Comparison of ENCODE assay signal across 10 cellular contexts in genomic region chr11:30326114-30326783, GRCh38. TPM values are rescaled to one million over a fixed set of nuclear protein-coding genes. Genes with fewer than 3 reads are reported as not detected.
DNase-seq lines count a peak whose midpoint lies in the region; ATAC-seq lines count a peak whose summit lies in the region.
"Had no signal": no experiment of that assay in that cellular context is flagged by ENCODE, and none has a peak within 500 bp of the region (broad histone marks: within the 10 kb centered on the region; RNA-seq: fewer than 3 reads in every experiment).

No MANE protein-coding gene starts in this region.

- peaks cover 51 to 82% (median 69%) of the 10 kb centered on the region in 4 donors for H3K4me1 Mint-ChIP-seq in CD4-positive, alpha-beta memory T cell
- H3K4me1 Mint-ChIP-seq in activated T-helper 2 cell treated with anti-CD3 and anti-CD28 coated beads, Interferon-gamma antibody, Interleukin-2, Interleukin-4, amounts not matched to agents 10 μg/mL and 5 μg/mL and 100 μg/mL, durations not matched to agents 14 hours and 24 hours and 36 hours (ENCODE audit: low read depth) = peaks cover 48% of the 10 kb centered on the region

- no peak for DNase-seq in CD4-positive, alpha-beta memory T cell
- peak; percentile 62 to 65 for DNase-seq in Kasumi-1 (lab: John Stamatoyannopoulos, UW)
- DNase-seq in activated T-helper 2 cell treated with anti-CD3 and anti-CD28 coated beads, Interferon-gamma antibody, Interleukin-2, Interleukin-4, amounts not matched to agents 10 μg/mL and 5 μg/mL and 100 μg/mL, durations not matched to agents 14 hours and 24 hours and 36 hours (ENCODE audit: low spot score) = no peak
- DNase-seq in medulla oblongata (ENCODE audit: extremely low spot score) = peak; percentile 56
- DNase-seq in NCI-H2107 treated with DMSO at 0.1 percent for 48 hours (lab: John Stamatoyannopoulos, UW; ENCODE audit: unreplicated experiment) = no peak
- no peak for DNase-seq in ecto neural progenitor cell (ENCODE audit: low spot score)
- DNase-seq: mucosa of descending colon, NCI-H510A treated with DMSO at 0.1 percent for 48 hours had no signal

- no peaks in the 10 kb centered on the region for H3K9me3 Mint-ChIP-seq in CD4-positive, alpha-beta memory T cell
- no peaks in the 10 kb centered on the region for H3K9me3 Mint-ChIP-seq in activated T-helper 2 cell treated with anti-CD3 and anti-CD28 coated beads, Interferon-gamma antibody, Interleukin-2, Interleukin-4, amounts not matched to agents 10 μg/mL and 5 μg/mL and 100 μg/mL, durations not matched to agents 14 hours and 24 hours and 36 hours

- H3K27me3 Mint-ChIP-seq in CD4-positive, alpha-beta memory T cell = no peaks in the 10 kb centered on the region
- no peaks in the 10 kb centered on the region for H3K27me3 Mint-ChIP-seq in activated T-helper 2 cell treated with anti-CD3 and anti-CD28 coated beads, Interferon-gamma antibody, Interleukin-2, Interleukin-4, amounts not matched to agents 10 μg/mL and 5 μg/mL and 100 μg/mL, durations not matched to agents 14 hours and 24 hours and 36 hours (ENCODE audit: low read depth)

- H3K27me3 ChIP-seq in CD4-positive, alpha-beta memory T cell (ENCODE audit: insufficient read depth, low read length) = no peaks in the 10 kb centered on the region

- peaks cover 6% of the 10 kb centered on the region for H3K36me3 ChIP-seq in CD4-positive, alpha-beta memory T cell (ENCODE audit: insufficient read depth, low read length)

- H3K27ac ChIP-seq in CD4-positive, alpha-beta memory T cell (ENCODE audit: low read depth, low read length) = peak overlapping the region; percentile 54

- H3K4me3 ChIP-seq in CD4-positive, alpha-beta memory T cell (ENCODE audit: low read length in 2 of 2) = peak overlapping the region in 1 of 2 donors; percentile 15
- H3K4me3 ChIP-seq: mucosa of descending colon had no signal

- CTCF ChIA-PET in CD4-positive, alpha-beta memory T cell (lab: Charles Lee; ENCODE audit: partially characterized antibody) = interaction anchor here (0.8 to 2.0 kb wide), 4 partner anchors 9 to 21 kb away, joined by 3 to 10 read pairs (median 4); no protein-coding TSS in a partner anchor

- peak overlapping the region; percentile 21 to 92 (median 72) for H3K4me3 Mint-ChIP-seq in CD4-positive, alpha-beta memory T cell
- peak overlapping the region; percentile 41 for H3K4me3 Mint-ChIP-seq in activated T-helper 2 cell treated with anti-CD3 and anti-CD28 coated beads, Interferon-gamma antibody, Interleukin-2, Interleukin-4, amounts not matched to agents 10 μg/mL and 5 μg/mL and 100 μg/mL, durations not matched to agents 14 hours and 24 hours and 36 hours (ENCODE audit: low read depth)

- ATAC-seq in HG02970 (IDR thresholded peaks at IDR 0.05; ENCODE audit: low FRiP score, unreplicated experiment) = no peak
- ATAC-seq in GM21367 (IDR thresholded peaks at IDR 0.05; ENCODE audit: unreplicated experiment) = no peak
- ATAC-seq: mucosa of descending colon had no signal

- peaks cover 7 to 24% of the 10 kb centered on the region in 2 donors for H3K36me3 Mint-ChIP-seq in CD4-positive, alpha-beta memory T cell
- H3K36me3 Mint-ChIP-seq in activated T-helper 2 cell treated with anti-CD3 and anti-CD28 coated beads, Interferon-gamma antibody, Interleukin-2, Interleukin-4, amounts not matched to agents 10 μg/mL and 5 μg/mL and 100 μg/mL, durations not matched to agents 14 hours and 24 hours and 36 hours (ENCODE audit: low read depth) = peaks cover 37% of the 10 kb centered on the region

- H3K4me1 ChIP-seq in CD4-positive, alpha-beta memory T cell (ENCODE audit: insufficient read depth, low read length) = peaks cover 70% of the 10 kb centered on the region

- no peaks in the 10 kb centered on the region for H3K9me3 ChIP-seq in CD4-positive, alpha-beta memory T cell (ENCODE audit: control insufficient read depth in 1 of 2, low read length in 2 of 2)
- H3K9me3 ChIP-seq: mucosa of descending colon had no signal

- peak overlapping the region; percentile 78 to 97 (median 91) for H3K27ac Mint-ChIP-seq in CD4-positive, alpha-beta memory T cell
- H3K27ac Mint-ChIP-seq in activated T-helper 2 cell treated with anti-CD3 and anti-CD28 coated beads, Interferon-gamma antibody, Interleukin-2, Interleukin-4, amounts not matched to agents 10 μg/mL and 5 μg/mL and 100 μg/mL, durations not matched to agents 14 hours and 24 hours and 36 hours = peak overlapping the region; percentile 68

- POLR2A ChIA-PET in CD4-positive, alpha-beta memory T cell (lab: Charles Lee; ENCODE audit: partially characterized antibody) = no interaction called here

- intact Hi-C loops in CD4-positive, alpha-beta memory T cell (cut with micrococcal nuclease) = loop anchor here (10.0 kb wide), 1 partner anchor 131 kb away; no protein-coding TSS in a partner anchor
- intact Hi-C loops in activated T-helper 2 cell treated with anti-CD3 and anti-CD28 coated beads, Interferon-gamma antibody, Interleukin-2, Interleukin-4, amounts not matched to agents 10 μg/mL and 5 μg/mL and 100 μg/mL, durations not matched to agents 14 hours and 24 hours and 36 hours (cut with micrococcal nuclease) = no loop called here

RNA-seq across cellular contexts. Expression of gene ARL14EP, which starts 3.3 kb away (rescaled TPM):
- 10 to 100 TPM; 44.3 to 50.1 TPM for total RNA-seq in CD4-positive, alpha-beta memory T cell
- 10 to 100 TPM; 83.6 to 86.7 TPM for polyA plus RNA-seq in CD4-positive, alpha-beta memory T cell
- 35.8 TPM in 2 replicates for total RNA-seq in activated T-helper 2 cell treated with anti-CD3 and anti-CD28 coated beads, Interferon-gamma antibody, Interleukin-2, Interleukin-4, amounts not matched to agents 10 μg/mL and 5 μg/mL and 100 μg/mL, durations not matched to agents 14 hours and 24 hours and 36 hours

Comparison
In these comparisons a context has a peak if more than half of its experiments do, and no peak if none do; other contexts are left out.
1. DNase-seq: peak in Kasumi-1 (2 of 2) and medulla oblongata (single experiment); none in CD4-positive, alpha-beta memory T cell (0 of 5), activated T-helper 2 cell treated with anti-CD3 and anti-CD28 coated beads, Interferon-gamma antibody, Interleukin-2, Interleukin-4, amounts not matched to agents 10 μg/mL and 5 μg/mL and 100 μg/mL, durations not matched to agents 14 hours and 24 hours and 36 hours (single experiment), NCI-H2107 treated with DMSO at 0.1 percent for 48 hours (single experiment) and ecto neural progenitor cell (single experiment).